ENCODE assay signal across 18 cellular contexts in genomic region chr6:156109713-156110112, GRCh38.
"Had no signal": no experiment of that assay in that cellular context is flagged by ENCODE, and none has a peak within 500 bp of the region (broad histone marks: within the 10 kb centered on the region; RNA-seq: fewer than 3 reads in every experiment).

No MANE protein-coding gene starts in this region.

- H3K27ac ChIP-seq: brain microvascular endothelial cell, lower lobe of right lung, neutrophil, spleen, transverse colon had no signal

- H3K4me1 ChIP-seq: lower lobe of right lung, spleen, transverse colon had no signal

- DNase-seq: activated CD4-positive, alpha-beta memory T cell treated with anti-CD3 and anti-CD28 coated beads for 36 hours; activated CD4-positive, CD25-positive, alpha-beta regulatory T cell treated with anti-CD3 and anti-CD28 coated beads, Interleukin-2, amount 50 U/mL, for 72 hours; activated effector memory CD4-positive, alpha-beta T cell treated with anti-CD3 and anti-CD28 coated beads, Interleukin-2, amount 50 U/mL, for 16 hours; activated T-cell treated with anti-CD3 and anti-CD28 coated beads, Interleukin-2, amount 50 U/mL, for 4 hours; amygdala; brain microvascular endothelial cell; kidney glomerular epithelial cell; lower lobe of right lung; naive thymus-derived CD4-positive, alpha-beta T cell; right cardiac atrium; spleen; stimulated activated CD4-positive, alpha-beta T cell treated with anti-CD3 and anti-CD28 coated beads, Interleukin-1b, Interleukin-23, amount 100 ng/mL, for 48 hours; stimulated activated naive B cell treated with anti-CD40 and anti-IgM and Interleukin-4, amounts not matched to agents 10 μg/mL and 1 μg/mL and 100 μg/mL, for 72 hours; T-helper 9 cell; transverse colon had no signal

- H3K9me3 ChIP-seq: lower lobe of right lung, neutrophil, spleen, transverse colon had no signal

- FAIRE-seq: frontal cortex had no signal

- H3K4me3 ChIP-seq: lower lobe of right lung, spleen, transverse colon had no signal

- H3K27me3 ChIP-seq: brain microvascular endothelial cell, neutrophil, spleen, transverse colon had no signal

- ATAC-seq: activated naive CD4-positive, alpha-beta T cell treated with anti-CD3 and anti-CD28 coated beads, Interleukin-2, amount 50 U/mL, for 72 hours; activated T-cell treated with anti-CD3 and anti-CD28 coated beads, Interleukin-2, amount 50 U/mL, for 4 hours; lower lobe of right lung; naive thymus-derived CD4-positive, alpha-beta T cell; right cardiac atrium; stimulated activated naive B cell treated with anti-CD40 and anti-IgM and Interleukin-4, amounts not matched to agents 10 μg/mL and 1 μg/mL and 100 μg/mL, for 72 hours had no signal

- H3K36me3 ChIP-seq: brain microvascular endothelial cell, lower lobe of right lung, neutrophil, spleen, transverse colon had no signal
